Comparison of ENCODE assay signal across 19 cellular contexts in the genomic region with DNA sequence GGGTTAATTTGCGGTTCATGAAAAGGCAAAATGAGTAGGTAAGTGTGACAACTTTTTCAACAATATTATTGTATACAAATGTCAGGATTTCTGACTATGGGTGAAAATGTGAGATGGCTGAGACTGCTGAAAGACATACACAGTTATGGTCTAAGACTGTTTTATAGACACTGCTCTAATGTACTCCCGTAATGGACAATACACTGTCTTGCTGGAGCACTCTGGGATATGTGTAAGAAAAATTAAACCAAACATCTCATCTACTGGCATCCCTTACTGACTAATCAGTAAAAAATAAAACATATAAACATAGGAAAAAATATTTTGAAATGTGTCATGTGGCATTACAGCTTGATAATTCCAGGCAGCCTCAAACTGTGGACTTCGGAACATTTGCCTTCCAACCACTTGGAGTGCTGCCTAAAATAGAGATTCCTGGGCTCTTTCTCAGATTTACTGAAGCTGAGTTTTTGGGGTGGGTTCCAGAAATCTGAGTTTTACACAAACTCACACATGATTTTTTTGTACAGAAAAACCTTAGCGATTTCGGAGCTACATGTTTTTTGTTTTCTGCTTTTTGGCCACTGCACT.
DNase-seq lines count a peak whose midpoint lies in the region; TF ChIP-seq lines count a peak whose summit lies in the region.
"Had no signal": no experiment of that assay in that cellular context is flagged by ENCODE, and none has a peak within 500 bp of the region (broad histone marks: within the 10 kb centered on the region; RNA-seq: fewer than 3 reads in every experiment).

No MANE protein-coding gene starts in this region.

- peak overlapping the region; percentile 59 for H3K4me3 ChIP-seq in adipocyte (ENCODE audit: low read length)
- no peak overlapping the region for H3K4me3 ChIP-seq in fibroblast of villous mesenchyme (ENCODE audit: low read depth, low read length)
- H3K4me3 ChIP-seq: colonic mucosa, smooth muscle cell had no signal

- no peaks in the 10 kb centered on the region for H3K27me3 ChIP-seq in adipocyte (replicated peaks; ENCODE audit: control insufficient read depth, insufficient read depth, low read length)
- H3K27me3 ChIP-seq: colonic mucosa had no signal

- DNase-seq in EH (ENCODE audit: low read depth) = peak; percentile 94
- DNase-seq in adipocyte (ENCODE audit: low read depth) = peak; percentile 93
- DNase-seq in fibroblast of villous mesenchyme (ENCODE audit: low read depth) = peak; percentile 84
- DNase-seq in renal cortical epithelial cell (ENCODE audit: low read depth) = peak; percentile 6
- no peak for DNase-seq in NCI-H2227 treated with DMSO at 0.1 percent for 48 hours (lab: John Stamatoyannopoulos, UW)
- DNase-seq in NCI-H2196 (lab: John Stamatoyannopoulos, UW; ENCODE audit: unreplicated experiment) = no peak
- no peak for DNase-seq in stimulated activated CD4-positive, alpha-beta T cell treated with anti-CD3 and anti-CD28 coated beads, Interleukin-4, amount 100 ng/mL, for 24 hours
- DNase-seq in SKM-1 (lab: John Stamatoyannopoulos, UW; ENCODE audit: unreplicated experiment) = no peak
- DNase-seq: activated CD4-positive, alpha-beta T cell treated with anti-CD3 and anti-CD28 coated beads, Interleukin-2, amount 50 U/mL, for 1 hour; activated T-cell treated with anti-CD3 and anti-CD28 coated beads, Interleukin-2, amount 50 U/mL, for 4 hours; CD4-positive, CD25-positive, alpha-beta regulatory T cell; colonic mucosa; DND-41; mesendoderm; NCI-H1048; NCI-H2171 treated with DMSO at 0.1 percent for 48 hours; SHP77 treated with DMSO at 0.1 percent for 48 hours; stimulated activated naive CD4-positive, alpha-beta T cell treated with Interleukin-2 at 50 U/mL for 16 hours had no signal

- H3K9ac ChIP-seq in adipocyte (ENCODE audit: low read length) = peak overlapping the region; percentile 64

- peak; percentile 19 for TF ChIP-seq CTCF in fibroblast of villous mesenchyme (IDR thresholded peaks at IDR 0.05; ENCODE audit: insufficient read depth, low read depth, low read length)

- H3K4me1 ChIP-seq in adipocyte (ENCODE audit: control insufficient read depth, insufficient read depth, low read length) = peaks cover 17% of the 10 kb centered on the region
- H3K4me1 ChIP-seq: colonic mucosa had no signal

- H3K36me3 ChIP-seq in adipocyte (ENCODE audit: control insufficient read depth, insufficient read depth, low read length, severe bottlenecking) = no peaks in the 10 kb centered on the region
- H3K36me3 ChIP-seq: colonic mucosa had no signal

- no peaks in the 10 kb centered on the region for H3K9me3 ChIP-seq in adipocyte (ENCODE audit: control insufficient read depth, low read length)
- H3K9me3 ChIP-seq: colonic mucosa had no signal

Comparison
In these comparisons a context has a peak if more than half of its experiments do, and no peak if none do; other contexts are left out.
1. DNase-seq: peak in EH (single experiment), adipocyte (single experiment), fibroblast of villous mesenchyme (single experiment) and renal cortical epithelial cell (single experiment); none in NCI-H2227 treated with DMSO at 0.1 percent for 48 hours (single experiment), NCI-H2196 (single experiment), stimulated activated CD4-positive, alpha-beta T cell treated with anti-CD3 and anti-CD28 coated beads, Interleukin-4, amount 100 ng/mL, for 24 hours (single experiment) and SKM-1 (single experiment).